ENCODE assay signal across 8 cellular contexts in the genomic region with DNA sequence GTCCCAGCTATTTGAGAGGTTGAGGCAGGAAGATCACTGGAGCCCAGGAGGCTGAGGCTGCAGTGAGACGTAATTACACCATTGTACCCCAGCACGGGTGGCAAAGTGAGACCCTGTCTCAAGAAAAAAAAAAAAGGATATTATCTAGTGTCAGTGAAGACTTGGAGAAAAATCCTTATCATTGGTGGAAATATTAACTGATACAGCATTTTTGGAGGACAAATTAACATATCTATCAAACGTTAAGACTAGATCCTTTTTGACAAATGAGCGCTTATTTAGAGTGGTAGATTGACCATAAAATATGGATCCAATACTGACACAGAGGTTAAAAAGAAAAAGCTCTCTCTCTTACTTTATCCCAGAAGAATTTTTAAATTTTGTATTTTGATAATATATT.
"Had no signal": no experiment of that assay in that cellular context is flagged by ENCODE, and none has a peak within 500 bp of the region (broad histone marks: within the 10 kb centered on the region; RNA-seq: fewer than 3 reads in every experiment).

No MANE protein-coding gene starts in this region.

- H3K4me3 ChIP-seq: GM12878 had no signal

- FAIRE-seq: G401.6, GM12878, GM12891, GM12892, GM18507, GM19239 had no signal

- DNase-seq: GDM1, GF-D8 had no signal

- ATAC-seq: GM12878 had no signal
